In genomic region chr16:53704445-53704813, GRCh38 we compare ENCODE assay signal across 8 cellular contexts. TPM values are rescaled to one million over a fixed set of nuclear protein-coding genes. Genes with fewer than 3 reads are reported as not detected.
DNase-seq lines count a peak whose midpoint lies in the region; ATAC-seq and TF ChIP-seq lines count a peak whose summit lies in the region.

No MANE protein-coding gene starts in this region.

- H3K4me3 ChIP-seq in left lung (peak overlapping the region; percentile 72 to 79), thoracic aorta (peak overlapping the region; percentile 89)

- ATAC-seq in activated CD8-positive, alpha-beta memory T cell treated with anti-CD3 and anti-CD28 coated beads, Interleukin-2, amount 10 ng/mL, durations not matched to agents 7 days and 5 days, result no peak
- ATAC-seq in left lung (no peak), thoracic aorta (ENCODE audit: insufficient number of reproducible peaks, low FRiP score, low read depth) (no peak), GM21786 (IDR thresholded peaks at IDR 0.05; ENCODE audit: unreplicated experiment) (no peak)

- CTCF ChIA-PET in activated CD8-positive, alpha-beta memory T cell treated with anti-CD3 and anti-CD28 coated beads, Interleukin-2, amount 10 ng/mL, durations not matched to agents 7 days and 5 days (lab: Charles Lee), result interaction anchor here (1.1 to 2.7 kb wide), 4 partner anchors 40 to 649 kb away, joined by 3 to 10 read pairs (median 4); no protein-coding TSS in a partner anchor

- TF ChIP-seq CTCF in left lung (IDR thresholded peaks at IDR 0.05) (no peak), thoracic aorta (IDR thresholded peaks at IDR 0.05) (no peak)

- H3K27ac ChIP-seq in angular gyrus (ENCODE audit: low read depth, low read length) (peak overlapping the region; percentile 84), left lung (peak overlapping the region; percentile 49 to 72), thoracic aorta (peak overlapping the region; percentile 21 to 29)

- H3K4me1 ChIP-seq in left lung, result peaks cover 5 to 22% of the 10 kb centered on the region in 2 donors
- peaks cover 7 to 21% of the 10 kb centered on the region in 2 donors for H3K4me1 ChIP-seq in thoracic aorta (ENCODE audit: control insufficient read depth in 1 of 2, low read depth in 2 of 2)

- DNase-seq in activated CD8-positive, alpha-beta memory T cell treated with anti-CD3 and anti-CD28 coated beads, Interleukin-2, amount 10 ng/mL, durations not matched to agents 7 days and 5 days, result no peak
- no peak for DNase-seq in activated CD8-positive, alpha-beta memory T cell treated with anti-CD3 and anti-CD28 coated beads, Interleukin-2, amount 50 U/mL, for 48 hours
- DNase-seq in left lung (no peak), thoracic aorta (ENCODE audit: low spot score) (no peak), NCI-H2081 treated with DMSO at 0.1 percent for 48 hours (lab: John Stamatoyannopoulos, UW) (no peak)
- DNase-seq in stimulated activated CD4-positive, alpha-beta T cell treated with anti-CD3 and anti-CD28 coated beads, Interleukin-15, amount 100 ng/mL, for 24 hours, result no peak

- peaks cover 22% of the 10 kb centered on the region for H3K4me1 Mint-ChIP-seq in activated CD8-positive, alpha-beta memory T cell treated with anti-CD3 and anti-CD28 coated beads, Interleukin-2, amount 10 ng/mL, durations not matched to agents 7 days and 5 days

- peak overlapping the region; percentile 93 for H3K4me3 Mint-ChIP-seq in activated CD8-positive, alpha-beta memory T cell treated with anti-CD3 and anti-CD28 coated beads, Interleukin-2, amount 10 ng/mL, durations not matched to agents 7 days and 5 days

- H3K27me3 ChIP-seq in left lung (no peaks in the 10 kb centered on the region), thoracic aorta (replicated peaks; ENCODE audit: insufficient read depth) (no peaks in the 10 kb centered on the region)

- H3K36me3 ChIP-seq in left lung (no peaks in the 10 kb centered on the region), thoracic aorta (no peaks in the 10 kb centered on the region)

- no peaks in the 10 kb centered on the region for H3K27me3 Mint-ChIP-seq in activated CD8-positive, alpha-beta memory T cell treated with anti-CD3 and anti-CD28 coated beads, Interleukin-2, amount 10 ng/mL, durations not matched to agents 7 days and 5 days

- intact Hi-C loops in left lung (cut with DNase I), result no loop called here

- H3K9me3 Mint-ChIP-seq in activated CD8-positive, alpha-beta memory T cell treated with anti-CD3 and anti-CD28 coated beads, Interleukin-2, amount 10 ng/mL, durations not matched to agents 7 days and 5 days (ENCODE audit: low read depth), result no peaks in the 10 kb centered on the region

- H3K36me3 Mint-ChIP-seq in activated CD8-positive, alpha-beta memory T cell treated with anti-CD3 and anti-CD28 coated beads, Interleukin-2, amount 10 ng/mL, durations not matched to agents 7 days and 5 days, result peaks cover 11% of the 10 kb centered on the region

- H3K9me3 ChIP-seq in left lung (no peaks in the 10 kb centered on the region), thoracic aorta (no peaks in the 10 kb centered on the region)

- H3K27ac Mint-ChIP-seq in activated CD8-positive, alpha-beta memory T cell treated with anti-CD3 and anti-CD28 coated beads, Interleukin-2, amount 10 ng/mL, durations not matched to agents 7 days and 5 days, result peak overlapping the region; percentile 95

RNA-seq across cellular contexts. Expression of gene FTO, which starts 0.5 kb away (rescaled TPM):
- 10 to 100 TPM; 47.4 to 57.7 TPM for total RNA-seq in activated CD8-positive, alpha-beta memory T cell treated with anti-CD3 and anti-CD28 coated beads, Interleukin-2, amount 10 ng/mL, durations not matched to agents 7 days and 5 days
- total RNA-seq in left lung (10 to 100 TPM; 69.0 to 71.5 TPM), thoracic aorta (100 to 1,000 TPM in 1 of 2 donors, 10 to 100 TPM in 1; 99.6 to 103 TPM)

RNA-seq across cellular contexts. Expression of gene RPGRIP1L, which starts 0.8 kb away (rescaled TPM):
- total RNA-seq in activated CD8-positive, alpha-beta memory T cell treated with anti-CD3 and anti-CD28 coated beads, Interleukin-2, amount 10 ng/mL, durations not matched to agents 7 days and 5 days, result 1 to 10 TPM; 5.6 to 6.9 TPM
- total RNA-seq in left lung, result 1 to 10 TPM; 8.0 to 8.9 TPM
- 1 to 10 TPM; 3.4 to 9.1 TPM for total RNA-seq in thoracic aorta

Comparison
In these comparisons a context has a peak if more than half of its experiments do, and no peak if none do; other contexts are left out.
1. H3K27ac ChIP-seq: peak in every context shown above with its lines; median percentile 84 in angular gyrus; 60 in left lung; 25 in thoracic aorta.